8 cellular contexts compared by ENCODE assay signal in genomic region chr3:196096382-196096953, GRCh38. TPM values are rescaled to one million over a fixed set of nuclear protein-coding genes. Genes with fewer than 3 reads are reported as not detected.
A peak's percentile ranks its signal among the peaks of the same experiment; 100 is the strongest.
DNase-seq lines count a peak whose midpoint lies in the region; ATAC-seq, FAIRE-seq and TF ChIP-seq lines count a peak whose summit lies in the region.

No MANE protein-coding gene starts in this region.

- H3K4me3 Mint-ChIP-seq in nephron progenitor cell, result no peak overlapping the region

- peaks cover 5% of the 10 kb centered on the region for H3K27me3 Mint-ChIP-seq in nephron progenitor cell (ENCODE audit: low read depth, poor library complexity)

- intact Hi-C loops in right cardiac atrium (cut with DNase I), result no loop called here

- TF ChIP-seq POLR2A in GM18505 (IDR thresholded peaks at IDR 0.05; ENCODE audit: borderline replicate concordance, extremely low read depth, insufficient read depth, insufficient read length), result no peak
- peak; percentile 18 for TF ChIP-seq POLR2A in NB4 (IDR thresholded peaks at IDR 0.05; ENCODE audit: extremely low read depth, insufficient read length)

- no peak for FAIRE-seq in urothelium cell line (lab: Jason Lieb, UNC)

- TF ChIP-seq CTCF in NB4 (IDR thresholded peaks at IDR 0.05; ENCODE audit: low read depth, low read length) (no peak), nephron progenitor cell (IDR thresholded peaks at IDR 0.05) (no peak)

- H3K9me3 Mint-ChIP-seq in nephron progenitor cell, result no peaks in the 10 kb centered on the region

- no peaks in the 10 kb centered on the region for H3K27me3 ChIP-seq in right cardiac atrium (ENCODE audit: control insufficient read depth, insufficient read depth)

- 52% methylated on average over 11 of the region's 11 CpGs for WGBS in right cardiac atrium

- no peaks in the 10 kb centered on the region for H3K4me1 Mint-ChIP-seq in nephron progenitor cell

- peak; percentile 85 for ATAC-seq in GM18505 (IDR thresholded peaks at IDR 0.05; ENCODE audit: unreplicated experiment)
- ATAC-seq in HG02571 (IDR thresholded peaks at IDR 0.05; ENCODE audit: unreplicated experiment), result peak; percentile 81
- peak; percentile 79 to 88 for ATAC-seq in right cardiac atrium

- H3K4me3 ChIP-seq in NB4 (ENCODE audit: low read depth, low read length), result peak overlapping the region; percentile 32
- H3K4me3 ChIP-seq in right cardiac atrium (ENCODE audit: low read length), result no peak overlapping the region

- H3K9me3 ChIP-seq in right cardiac atrium (ENCODE audit: control insufficient read depth, low read length), result no peaks in the 10 kb centered on the region

- H3K36me3 Mint-ChIP-seq in nephron progenitor cell (ENCODE audit: low read depth), result no peaks in the 10 kb centered on the region

- H3K27ac Mint-ChIP-seq in nephron progenitor cell, result no peak overlapping the region

- H3K4me1 ChIP-seq in right cardiac atrium (ENCODE audit: control insufficient read depth, insufficient read depth, low read length), result no peaks in the 10 kb centered on the region

- peak overlapping the region; percentile 96 for H3K27ac ChIP-seq in right cardiac atrium (ENCODE audit: low read length)

- peak; percentile 90 for DNase-seq in NB4 (ENCODE audit: low read depth)
- DNase-seq in right cardiac atrium, result peak in 2 of 3 donors; percentile 45 to 70
- DNase-seq in urothelium cell line (ENCODE audit: low spot score), result no peak
- no peak for DNase-seq in nephron progenitor cell
- no peak for DNase-seq in HUDEP-2 (lab: John Stamatoyannopoulos, UW; ENCODE audit: unreplicated experiment in 76 of 76)
- DNase-seq in stimulated activated CD4-positive, alpha-beta T cell treated with anti-CD3 and anti-CD28 coated beads, Interleukin-15, amount 100 ng/mL, for 24 hours, result no peak

RNA-seq across cellular contexts. Expression of gene TFRC, which starts 14.6 kb away (rescaled TPM):
- total RNA-seq in right cardiac atrium, result 100 to 1,000 TPM in 1 of 4 donors, 10 to 100 TPM in 3; 64.1 to 199 (median 91.4) TPM
- 23.4 TPM for polyA plus RNA-seq in right cardiac atrium

Comparison
In these comparisons a context has a peak if more than half of its experiments do, and no peak if none do; other contexts are left out.
1. DNase-seq: peak in NB4 (single experiment) and right cardiac atrium (2 of 3); none in urothelium cell line (single experiment), nephron progenitor cell (single experiment), HUDEP-2 (0 of 76) and stimulated activated CD4-positive, alpha-beta T cell treated with anti-CD3 and anti-CD28 coated beads, Interleukin-15, amount 100 ng/mL, for 24 hours (single experiment).
2. Peak in every context shown above with its lines, with median percentiles within 50 percentile points of each other: ATAC-seq.